In the genomic region with DNA sequence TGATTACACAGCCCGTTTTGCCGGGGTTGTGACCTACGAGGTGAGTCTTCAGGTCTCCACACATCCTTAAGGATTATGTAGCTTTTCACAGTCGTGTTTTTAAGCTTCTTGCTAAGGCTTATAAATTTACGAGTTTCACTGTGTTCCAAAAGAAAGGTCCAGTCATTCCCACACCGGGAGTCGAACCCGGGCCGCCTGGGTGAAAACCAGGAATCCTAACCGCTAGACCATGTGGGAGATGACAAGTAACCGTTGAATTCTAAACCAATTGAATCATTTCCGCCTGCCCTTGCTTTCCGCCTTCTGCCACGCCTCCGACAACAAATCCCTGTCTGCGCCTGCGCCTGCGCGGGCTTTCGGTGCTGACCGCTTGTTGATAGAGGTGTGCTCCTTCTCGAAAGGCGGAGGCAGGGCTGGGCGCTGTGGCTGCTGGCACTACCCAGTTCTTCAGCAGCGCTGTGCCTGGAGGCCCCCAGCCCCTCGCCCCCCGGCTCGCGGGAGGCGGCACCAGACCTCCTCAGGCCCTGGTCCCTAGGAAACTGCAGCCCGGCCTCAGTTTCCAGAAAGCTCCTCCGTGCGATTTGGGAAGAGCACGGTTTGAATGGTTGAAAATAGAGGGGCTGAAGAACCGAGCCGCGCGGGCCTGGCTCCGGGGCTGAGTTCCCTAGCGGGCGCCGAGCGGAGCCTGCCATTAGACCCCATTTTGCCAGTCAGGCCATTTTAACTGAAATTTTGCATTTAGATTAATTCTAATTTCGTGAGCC, we compare ENCODE assay signal across 1 cellular context.
TF ChIP-seq lines count a peak whose summit lies in the region.

No MANE protein-coding gene starts in this region.

TF ChIP-seq in K562, 482 proteins besides CTCF, POLR2A, EP300 and RAD21 (continued from another document and continues in another):
- TF ChIP-seq, protein P1, sequence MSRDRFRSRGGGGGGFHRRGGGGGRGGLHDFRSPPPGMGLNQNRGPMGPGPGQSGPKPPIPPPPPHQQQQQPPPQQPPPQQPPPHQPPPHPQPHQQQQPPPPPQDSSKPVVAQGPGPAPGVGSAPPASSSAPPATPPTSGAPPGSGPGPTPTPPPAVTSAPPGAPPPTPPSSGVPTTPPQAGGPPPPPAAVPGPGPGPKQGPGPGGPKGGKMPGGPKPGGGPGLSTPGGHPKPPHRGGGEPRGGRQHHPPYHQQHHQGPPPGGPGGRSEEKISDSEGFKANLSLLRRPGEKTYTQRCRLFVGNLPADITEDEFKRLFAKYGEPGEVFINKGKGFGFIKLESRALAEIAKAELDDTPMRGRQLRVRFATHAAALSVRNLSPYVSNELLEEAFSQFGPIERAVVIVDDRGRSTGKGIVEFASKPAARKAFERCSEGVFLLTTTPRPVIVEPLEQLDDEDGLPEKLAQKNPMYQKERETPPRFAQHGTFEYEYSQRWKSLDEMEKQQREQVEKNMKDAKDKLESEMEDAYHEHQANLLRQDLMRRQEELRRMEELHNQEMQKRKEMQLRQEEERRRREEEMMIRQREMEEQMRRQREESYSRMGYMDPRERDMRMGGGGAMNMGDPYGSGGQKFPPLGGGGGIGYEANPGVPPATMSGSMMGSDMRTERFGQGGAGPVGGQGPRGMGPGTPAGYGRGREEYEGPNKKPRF (IDR thresholded peaks at IDR 0.05; ENCODE audit: low read depth, low read length) = no peak
- TF ChIP-seq MTA3 (IDR thresholded peaks at IDR 0.05; ENCODE audit: borderline replicate concordance) (peak; percentile 50; the same call in 1 of the 2 replicates), ZNF764 (CRISPR knock-in tag; IDR thresholded peaks at IDR 0.05; ENCODE audit: low read depth) (no peak), FOXK1 (CRISPR knock-in tag; IDR thresholded peaks at IDR 0.05; ENCODE audit: borderline replicate concordance) (peak; percentile 62; the same call in 1 of the 2 replicates), KDM5B (IDR thresholded peaks at IDR 0.05; ENCODE audit: insufficient replicate concordance, low read depth, low read length) (peak; percentile 49), KLF1 (tag; IDR thresholded peaks at IDR 0.05) (0 out of 2 replicates have a peak, but pooled peaks have one; percentile 60), HDAC1 (IDR thresholded peaks at IDR 0.05) (no peak), CBFB (CRISPR knock-in tag; IDR thresholded peaks at IDR 0.05) (no peak), ZC3H8 (IDR thresholded peaks at IDR 0.05) (no peak), ZFP36 (IDR thresholded peaks at IDR 0.05; ENCODE audit: low read depth, low read length, partially characterized antibody) (peak; percentile 7), CEBPG (CRISPR knock-in tag; IDR thresholded peaks at IDR 0.05) (no peak), CEBPG (tag; conservative IDR thresholded peaks at IDR 0.05 in 1 of 2, IDR thresholded peaks at IDR 0.05 in 1 of 2) (no peak), EP400 (IDR thresholded peaks at IDR 0.05) (peak; percentile 32), ZFP30 (CRISPR knock-in tag; IDR thresholded peaks at IDR 0.05; ENCODE audit: borderline replicate concordance) (no peak), CHD2 (IDR thresholded peaks at IDR 0.05; ENCODE audit: low read depth, low read length) (no peak), ZNF134 (CRISPR knock-in tag; conservative IDR thresholded peaks at IDR 0.05) (no peak), RCOR1 (IDR thresholded peaks at IDR 0.05; ENCODE audit: borderline replicate concordance in 1 of 2, low read depth in 2 of 2, low read length in 2 of 2) (peak in 1 of 2 experiments; percentile 36; a peak in 1 of 4 replicates), TARDBP (IDR thresholded peaks at IDR 0.05) (no peak), U2AF2 (optimal IDR thresholded peaks at IDR 0.05; ENCODE audit: low read depth, low read length) (no peak), ZKSCAN1 (IDR thresholded peaks at IDR 0.05; ENCODE audit: low read depth, low read length) (peak; percentile 57; the same call in 1 of the 2 replicates), ZNF57 (CRISPR knock-in tag; IDR thresholded peaks at IDR 0.05) (no peak), FOXK2 (conservative IDR thresholded peaks at IDR 0.05 in 1 of 2, IDR thresholded peaks at IDR 0.05 in 1 of 2; ENCODE audit: low read depth in 2 of 2) (peak; percentile 97 to 98), JUNB (CRISPR knock-in tag; conservative IDR thresholded peaks at IDR 0.05) (no peak), TEAD4 (IDR thresholded peaks at IDR 0.05; ENCODE audit: low read length) (peak; percentile 69), TEAD4 (CRISPR knock-in tag; IDR thresholded peaks at IDR 0.05; ENCODE audit: borderline replicate concordance) (no peak), HNRNPUL1 (IDR thresholded peaks at IDR 0.05; ENCODE audit: low read length) (no peak), ZNF584 (CRISPR knock-in tag; IDR thresholded peaks at IDR 0.05; ENCODE audit: low read depth) (no peak), GTF2A2 (tag; IDR thresholded peaks at IDR 0.05) (no peak), ZNF253 (CRISPR knock-in tag; conservative IDR thresholded peaks at IDR 0.05) (no peak), ARID1B (IDR thresholded peaks at IDR 0.05) (no peak), POLR2B (IDR thresholded peaks at IDR 0.05; ENCODE audit: low read depth, partially characterized antibody) (peak; percentile 65), MCM5 (IDR thresholded peaks at IDR 0.05; ENCODE audit: low read depth) (no peak), RNF2 (IDR thresholded peaks at IDR 0.05) (0 out of 2 replicates have a peak, but pooled peaks have one; percentile 52), ATF1 (CRISPR knock-in tag; IDR thresholded peaks at IDR 0.05) (no peak), ATF1 (tag; IDR thresholded peaks at IDR 0.05) (peak; percentile 60), HNRNPL (IDR thresholded peaks at IDR 0.05; ENCODE audit: low read depth, low read length) (peak; percentile 60; the same call in 1 of the 2 replicates), MCM3 (IDR thresholded peaks at IDR 0.05) (no peak), KAT8 (IDR thresholded peaks at IDR 0.05; ENCODE audit: low read depth) (no peak), BCOR (IDR thresholded peaks at IDR 0.05) (peak; percentile 43; the same call in 1 of the 2 replicates), CREBBP (IDR thresholded peaks at IDR 0.05; ENCODE audit: low read depth, low read length) (no peak), CREM (IDR thresholded peaks at IDR 0.05; ENCODE audit: low read depth) (peak; percentile 61; the same call in 1 of the 2 replicates), ZNF695 (CRISPR knock-in tag; IDR thresholded peaks at IDR 0.05) (no peak)
- TF ChIP-seq, protein P2, sequence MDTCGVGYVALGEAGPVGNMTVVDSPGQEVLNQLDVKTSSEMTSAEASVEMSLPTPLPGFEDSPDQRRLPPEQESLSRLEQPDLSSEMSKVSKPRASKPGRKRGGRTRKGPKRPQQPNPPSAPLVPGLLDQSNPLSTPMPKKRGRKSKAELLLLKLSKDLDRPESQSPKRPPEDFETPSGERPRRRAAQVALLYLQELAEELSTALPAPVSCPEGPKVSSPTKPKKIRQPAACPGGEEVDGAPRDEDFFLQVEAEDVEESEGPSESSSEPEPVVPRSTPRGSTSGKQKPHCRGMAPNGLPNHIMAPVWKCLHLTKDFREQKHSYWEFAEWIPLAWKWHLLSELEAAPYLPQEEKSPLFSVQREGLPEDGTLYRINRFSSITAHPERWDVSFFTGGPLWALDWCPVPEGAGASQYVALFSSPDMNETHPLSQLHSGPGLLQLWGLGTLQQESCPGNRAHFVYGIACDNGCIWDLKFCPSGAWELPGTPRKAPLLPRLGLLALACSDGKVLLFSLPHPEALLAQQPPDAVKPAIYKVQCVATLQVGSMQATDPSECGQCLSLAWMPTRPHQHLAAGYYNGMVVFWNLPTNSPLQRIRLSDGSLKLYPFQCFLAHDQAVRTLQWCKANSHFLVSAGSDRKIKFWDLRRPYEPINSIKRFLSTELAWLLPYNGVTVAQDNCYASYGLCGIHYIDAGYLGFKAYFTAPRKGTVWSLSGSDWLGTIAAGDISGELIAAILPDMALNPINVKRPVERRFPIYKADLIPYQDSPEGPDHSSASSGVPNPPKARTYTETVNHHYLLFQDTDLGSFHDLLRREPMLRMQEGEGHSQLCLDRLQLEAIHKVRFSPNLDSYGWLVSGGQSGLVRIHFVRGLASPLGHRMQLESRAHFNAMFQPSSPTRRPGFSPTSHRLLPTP (IDR thresholded peaks at IDR 0.05; ENCODE audit: borderline replicate concordance, extremely low read depth, insufficient read length) = peak; percentile 54
- TF ChIP-seq, protein P3, sequence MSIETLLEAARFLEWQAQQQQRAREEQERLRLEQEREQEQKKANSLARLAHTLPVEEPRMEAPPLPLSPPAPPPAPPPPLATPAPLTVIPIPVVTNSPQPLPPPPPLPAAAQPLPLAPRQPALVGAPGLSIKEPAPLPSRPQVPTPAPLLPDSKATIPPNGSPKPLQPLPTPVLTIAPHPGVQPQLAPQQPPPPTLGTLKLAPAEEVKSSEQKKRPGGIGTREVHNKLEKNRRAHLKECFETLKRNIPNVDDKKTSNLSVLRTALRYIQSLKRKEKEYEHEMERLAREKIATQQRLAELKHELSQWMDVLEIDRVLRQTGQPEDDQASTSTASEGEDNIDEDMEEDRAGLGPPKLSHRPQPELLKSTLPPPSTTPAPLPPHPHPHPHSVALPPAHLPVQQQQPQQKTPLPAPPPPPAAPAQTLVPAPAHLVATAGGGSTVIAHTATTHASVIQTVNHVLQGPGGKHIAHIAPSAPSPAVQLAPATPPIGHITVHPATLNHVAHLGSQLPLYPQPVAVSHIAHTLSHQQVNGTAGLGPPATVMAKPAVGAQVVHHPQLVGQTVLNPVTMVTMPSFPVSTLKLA (conservative IDR thresholded peaks at IDR 0.05) = peak; percentile 46 to 66; a peak in 2 of 4 replicates
- TF ChIP-seq, protein P4, sequence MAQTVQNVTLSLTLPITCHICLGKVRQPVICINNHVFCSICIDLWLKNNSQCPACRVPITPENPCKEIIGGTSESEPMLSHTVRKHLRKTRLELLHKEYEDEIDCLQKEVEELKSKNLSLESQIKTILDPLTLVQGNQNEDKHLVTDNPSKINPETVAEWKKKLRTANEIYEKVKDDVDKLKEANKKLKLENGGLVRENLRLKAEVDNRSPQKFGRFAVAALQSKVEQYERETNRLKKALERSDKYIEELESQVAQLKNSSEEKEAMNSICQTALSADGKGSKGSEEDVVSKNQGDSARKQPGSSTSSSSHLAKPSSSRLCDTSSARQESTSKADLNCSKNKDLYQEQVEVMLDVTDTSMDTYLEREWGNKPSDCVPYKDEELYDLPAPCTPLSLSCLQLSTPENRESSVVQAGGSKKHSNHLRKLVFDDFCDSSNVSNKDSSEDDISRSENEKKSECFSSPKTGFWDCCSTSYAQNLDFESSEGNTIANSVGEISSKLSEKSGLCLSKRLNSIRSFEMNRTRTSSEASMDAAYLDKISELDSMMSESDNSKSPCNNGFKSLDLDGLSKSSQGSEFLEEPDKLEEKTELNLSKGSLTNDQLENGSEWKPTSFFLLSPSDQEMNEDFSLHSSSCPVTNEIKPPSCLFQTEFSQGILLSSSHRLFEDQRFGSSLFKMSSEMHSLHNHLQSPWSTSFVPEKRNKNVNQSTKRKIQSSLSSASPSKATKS (CRISPR knock-in tag; IDR thresholded peaks at IDR 0.05) = no peak
- TF ChIP-seq, protein P5, sequence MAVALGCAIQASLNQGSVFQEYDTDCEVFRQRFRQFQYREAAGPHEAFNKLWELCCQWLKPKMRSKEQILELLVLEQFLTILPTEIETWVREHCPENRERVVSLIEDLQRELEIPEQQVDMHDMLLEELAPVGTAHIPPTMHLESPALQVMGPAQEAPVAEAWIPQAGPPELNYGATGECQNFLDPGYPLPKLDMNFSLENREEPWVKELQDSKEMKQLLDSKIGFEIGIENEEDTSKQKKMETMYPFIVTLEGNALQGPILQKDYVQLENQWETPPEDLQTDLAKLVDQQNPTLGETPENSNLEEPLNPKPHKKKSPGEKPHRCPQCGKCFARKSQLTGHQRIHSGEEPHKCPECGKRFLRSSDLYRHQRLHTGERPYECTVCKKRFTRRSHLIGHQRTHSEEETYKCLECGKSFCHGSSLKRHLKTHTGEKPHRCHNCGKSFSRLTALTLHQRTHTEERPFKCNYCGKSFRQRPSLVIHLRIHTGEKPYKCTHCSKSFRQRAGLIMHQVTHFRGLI (CRISPR knock-in tag; IDR thresholded peaks at IDR 0.05) = no peak
- TF ChIP-seq, protein P6, sequence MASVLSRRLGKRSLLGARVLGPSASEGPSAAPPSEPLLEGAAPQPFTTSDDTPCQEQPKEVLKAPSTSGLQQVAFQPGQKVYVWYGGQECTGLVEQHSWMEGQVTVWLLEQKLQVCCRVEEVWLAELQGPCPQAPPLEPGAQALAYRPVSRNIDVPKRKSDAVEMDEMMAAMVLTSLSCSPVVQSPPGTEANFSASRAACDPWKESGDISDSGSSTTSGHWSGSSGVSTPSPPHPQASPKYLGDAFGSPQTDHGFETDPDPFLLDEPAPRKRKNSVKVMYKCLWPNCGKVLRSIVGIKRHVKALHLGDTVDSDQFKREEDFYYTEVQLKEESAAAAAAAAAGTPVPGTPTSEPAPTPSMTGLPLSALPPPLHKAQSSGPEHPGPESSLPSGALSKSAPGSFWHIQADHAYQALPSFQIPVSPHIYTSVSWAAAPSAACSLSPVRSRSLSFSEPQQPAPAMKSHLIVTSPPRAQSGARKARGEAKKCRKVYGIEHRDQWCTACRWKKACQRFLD (CRISPR knock-in tag; IDR thresholded peaks at IDR 0.05) = no peak
- TF ChIP-seq, protein P7, sequence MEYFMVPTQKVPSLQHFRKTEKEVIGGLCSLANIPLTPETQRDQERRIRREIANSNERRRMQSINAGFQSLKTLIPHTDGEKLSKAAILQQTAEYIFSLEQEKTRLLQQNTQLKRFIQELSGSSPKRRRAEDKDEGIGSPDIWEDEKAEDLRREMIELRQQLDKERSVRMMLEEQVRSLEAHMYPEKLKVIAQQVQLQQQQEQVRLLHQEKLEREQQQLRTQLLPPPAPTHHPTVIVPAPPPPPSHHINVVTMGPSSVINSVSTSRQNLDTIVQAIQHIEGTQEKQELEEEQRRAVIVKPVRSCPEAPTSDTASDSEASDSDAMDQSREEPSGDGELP (CRISPR knock-in tag; IDR thresholded peaks at IDR 0.05; ENCODE audit: borderline replicate concordance) = peak; percentile 52; the same call in 1 of the 2 replicates
- TF ChIP-seq, protein P8, sequence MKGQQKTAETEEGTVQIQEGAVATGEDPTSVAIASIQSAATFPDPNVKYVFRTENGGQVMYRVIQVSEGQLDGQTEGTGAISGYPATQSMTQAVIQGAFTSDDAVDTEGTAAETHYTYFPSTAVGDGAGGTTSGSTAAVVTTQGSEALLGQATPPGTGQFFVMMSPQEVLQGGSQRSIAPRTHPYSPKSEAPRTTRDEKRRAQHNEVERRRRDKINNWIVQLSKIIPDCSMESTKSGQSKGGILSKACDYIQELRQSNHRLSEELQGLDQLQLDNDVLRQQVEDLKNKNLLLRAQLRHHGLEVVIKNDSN (CRISPR knock-in tag; IDR thresholded peaks at IDR 0.05) = no peak
- TF ChIP-seq, protein P9, sequence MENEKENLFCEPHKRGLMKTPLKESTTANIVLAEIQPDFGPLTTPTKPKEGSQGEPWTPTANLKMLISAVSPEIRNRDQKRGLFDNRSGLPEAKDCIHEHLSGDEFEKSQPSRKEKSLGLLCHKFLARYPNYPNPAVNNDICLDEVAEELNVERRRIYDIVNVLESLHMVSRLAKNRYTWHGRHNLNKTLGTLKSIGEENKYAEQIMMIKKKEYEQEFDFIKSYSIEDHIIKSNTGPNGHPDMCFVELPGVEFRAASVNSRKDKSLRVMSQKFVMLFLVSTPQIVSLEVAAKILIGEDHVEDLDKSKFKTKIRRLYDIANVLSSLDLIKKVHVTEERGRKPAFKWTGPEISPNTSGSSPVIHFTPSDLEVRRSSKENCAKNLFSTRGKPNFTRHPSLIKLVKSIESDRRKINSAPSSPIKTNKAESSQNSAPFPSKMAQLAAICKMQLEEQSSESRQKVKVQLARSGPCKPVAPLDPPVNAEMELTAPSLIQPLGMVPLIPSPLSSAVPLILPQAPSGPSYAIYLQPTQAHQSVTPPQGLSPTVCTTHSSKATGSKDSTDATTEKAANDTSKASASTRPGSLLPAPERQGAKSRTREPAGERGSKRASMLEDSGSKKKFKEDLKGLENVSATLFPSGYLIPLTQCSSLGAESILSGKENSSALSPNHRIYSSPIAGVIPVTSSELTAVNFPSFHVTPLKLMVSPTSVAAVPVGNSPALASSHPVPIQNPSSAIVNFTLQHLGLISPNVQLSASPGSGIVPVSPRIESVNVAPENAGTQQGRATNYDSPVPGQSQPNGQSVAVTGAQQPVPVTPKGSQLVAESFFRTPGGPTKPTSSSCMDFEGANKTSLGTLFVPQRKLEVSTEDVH (IDR thresholded peaks at IDR 0.05; ENCODE audit: low read depth, partially characterized antibody) = no peak
